ENCODE assay signal across 11 cellular contexts in genomic region chr5:132754947-132755346, GRCh38. TPM values are rescaled to one million over a fixed set of nuclear protein-coding genes. Genes with fewer than 3 reads are reported as not detected.
DNase-seq lines count a peak whose midpoint lies in the region; ATAC-seq and TF ChIP-seq lines count a peak whose summit lies in the region.
"Had no signal": no experiment of that assay in that cellular context is flagged by ENCODE, and none has a peak within 500 bp of the region (broad histone marks: within the 10 kb centered on the region; RNA-seq: fewer than 3 reads in every experiment).

No MANE protein-coding gene starts in this region.

- DNase-seq in NCI-H82 (lab: John Stamatoyannopoulos, UW) (peak; percentile 26), NCI-H82 treated with DMSO at 0.1 percent for 48 hours (lab: John Stamatoyannopoulos, UW; ENCODE audit: unreplicated experiment) (no peak), M059J (ENCODE audit: low read depth) (peak; percentile 32), cerebellar cortex (ENCODE audit: low spot score) (peak; percentile 48), neural crest cell (ENCODE audit: low read depth, low spot score) (no peak), GM19238 (ENCODE audit: insufficient read length, low spot score) (no peak), mesothelial cell of epicardium (ENCODE audit: low spot score in 2 of 2, unreplicated experiment in 2 of 2) (no peak)
- DNase-seq: T-cell had no signal

- H3K9me3 Mint-ChIP-seq in neural crest cell (no peaks in the 10 kb centered on the region), mesothelial cell of epicardium (no peaks in the 10 kb centered on the region)
- H3K9me3 Mint-ChIP-seq: brain, IgD-negative memory B cell, T-cell had no signal

- H3K27ac Mint-ChIP-seq in neural crest cell (ENCODE audit: unreplicated experiment): no peak overlapping the region
- H3K27ac Mint-ChIP-seq in mesothelial cell of epicardium: no peak overlapping the region
- H3K27ac Mint-ChIP-seq: IgD-negative memory B cell, T-cell had no signal

- peaks cover 4% of the 10 kb centered on the region for H3K36me3 Mint-ChIP-seq in neural crest cell (ENCODE audit: low read depth)
- H3K36me3 Mint-ChIP-seq in mesothelial cell of epicardium: peaks cover 7% of the 10 kb centered on the region

- H3K27me3 Mint-ChIP-seq in neural crest cell (ENCODE audit: low read depth): peaks cover 18% of the 10 kb centered on the region
- peaks cover 3% of the 10 kb centered on the region for H3K27me3 Mint-ChIP-seq in mesothelial cell of epicardium (ENCODE audit: low read depth)
- H3K27me3 Mint-ChIP-seq: IgD-negative memory B cell, T-cell had no signal

- TF ChIP-seq CTCF in neural crest cell (conservative IDR thresholded peaks at IDR 0.05) (peak; percentile 37), mesothelial cell of epicardium (IDR thresholded peaks at IDR 0.05; ENCODE audit: unreplicated experiment) (no peak)

- H3K4me3 Mint-ChIP-seq in neural crest cell (no peak overlapping the region), mesothelial cell of epicardium (no peak overlapping the region)
- H3K4me3 Mint-ChIP-seq: brain, IgD-negative memory B cell, T-cell had no signal

- no peak for ATAC-seq in HG02678 (IDR thresholded peaks at IDR 0.05; ENCODE audit: unreplicated experiment)

- H3K4me1 Mint-ChIP-seq in neural crest cell (no peaks in the 10 kb centered on the region), mesothelial cell of epicardium (peaks cover 6% of the 10 kb centered on the region)

RNA-seq across cellular contexts. Expression of gene CCNI2, which starts 7.7 kb away (rescaled TPM):
- not detected in 2 replicates for total RNA-seq in M059J (2014; rRNA removed; shearing (Covaris generic))
- total RNA-seq in neural crest cell (not detected in 2 replicates), mesothelial cell of epicardium (1.5 to 2.5 TPM (median 1.8 TPM) in 3 replicates)

RNA-seq across cellular contexts. Expression of gene KIF3A, which starts 17.6 kb away (rescaled TPM):
- total RNA-seq in M059J (2014; rRNA removed; shearing (Covaris generic)): 4.7 and 5.5 TPM in 2 replicates
- total RNA-seq in neural crest cell (22.6 and 23.8 TPM in 2 replicates), mesothelial cell of epicardium (24.7 to 28.2 TPM (median 27.4 TPM) in 3 replicates)

RNA-seq across cellular contexts. Expression of gene SEPTIN8, which starts 22.1 kb away (rescaled TPM):
- total RNA-seq in M059J (2014; rRNA removed; shearing (Covaris generic)): 26.9 and 41.7 TPM in 2 replicates
- total RNA-seq in neural crest cell (71.1 and 71.4 TPM in 2 replicates), mesothelial cell of epicardium (54.9 to 58.9 TPM (median 58.6 TPM) in 3 replicates)

RNA-seq across cellular contexts. Expression of gene SOWAHA, which starts 58.2 kb away (rescaled TPM):
- total RNA-seq in M059J (2014; rRNA removed; shearing (Covaris generic)): 0.10 and 0.32 TPM in 2 replicates
- total RNA-seq in neural crest cell: not detected in 2 replicates
- total RNA-seq in mesothelial cell of epicardium: 0.52 to 0.67 TPM (median 0.64 TPM) in 3 replicates
- total RNA-seq: T-cell had no signal

Comparison
In these comparisons a context has a peak if more than half of its experiments do, and no peak if none do; other contexts are left out.
1. DNase-seq: peak in NCI-H82 (single experiment), M059J (single experiment) and cerebellar cortex (single experiment); none in NCI-H82 treated with DMSO at 0.1 percent for 48 hours (single experiment), neural crest cell (single experiment), GM19238 (single experiment) and mesothelial cell of epicardium (0 of 2).